Comparison of ENCODE assay signal across 9 cellular contexts in genomic region chr1:24362982-24363614, GRCh38. TPM values are rescaled to one million over a fixed set of nuclear protein-coding genes. Genes with fewer than 3 reads are reported as not detected.
DNase-seq lines count a peak whose midpoint lies in the region; ATAC-seq and TF ChIP-seq lines count a peak whose summit lies in the region.
"Had no signal": no experiment of that assay in that cellular context is flagged by ENCODE, and none has a peak within 500 bp of the region (broad histone marks: within the 10 kb centered on the region; RNA-seq: fewer than 3 reads in every experiment).

No MANE protein-coding gene starts in this region.

- no peak overlapping the region for H3K4me3 ChIP-seq in fibroblast of pulmonary artery (replicated peaks; ENCODE audit: low read depth, low read length)
- H3K4me3 ChIP-seq in psoas muscle, result no peak overlapping the region
- H3K4me3 ChIP-seq in esophagus muscularis mucosa, result no peak overlapping the region
- no peak overlapping the region for H3K4me3 ChIP-seq in upper lobe of right lung

- H3K9me3 ChIP-seq in psoas muscle, result no peaks in the 10 kb centered on the region
- no peaks in the 10 kb centered on the region for H3K9me3 ChIP-seq in esophagus muscularis mucosa
- no peaks in the 10 kb centered on the region for H3K9me3 ChIP-seq in upper lobe of right lung

- WGBS in psoas muscle, 3 donors, result 64 to 82% (median 71%) methylated on average over 4 of the region's 4 CpGs
- 69% methylated on average over 3 of the region's 4 CpGs for WGBS in esophagus muscularis mucosa

- TF ChIP-seq EP300 in esophagus muscularis mucosa (IDR thresholded peaks at IDR 0.05), result no peak

- in situ Hi-C loops in GM13976 (cut with MboI; ENCODE audit: low sequenced_read_pairs, unreplicated experiment), result no loop called here

- DNase-seq in GM13976 (ENCODE audit: low spot score) (peak; percentile 9), T1000 (lab: John Stamatoyannopoulos, UW) (peak; percentile 24), fibroblast of pulmonary artery (ENCODE audit: low read depth) (peak; percentile 88), psoas muscle (peak in 1 of 2 donors; percentile 20), esophagus muscularis mucosa (ENCODE audit: extremely low spot score) (no peak), cerebellar cortex (ENCODE audit: low spot score) (no peak), upper lobe of right lung (no peak), HEK293T (ENCODE audit: extremely low spot score) (no peak)
- DNase-seq: NCI-H446 treated with DMSO at 0.1 percent for 48 hours had no signal

- no peak for TF ChIP-seq CTCF in GM13976 (IDR thresholded peaks at IDR 0.05; ENCODE audit: borderline replicate concordance, control extremely low read depth, extremely low read depth, insufficient read depth, missing control alignments)
- no peak for TF ChIP-seq CTCF in fibroblast of pulmonary artery (IDR thresholded peaks at IDR 0.05; ENCODE audit: low read length, missing control alignments)
- no peak for TF ChIP-seq CTCF in psoas muscle (IDR thresholded peaks at IDR 0.05)
- no peak for TF ChIP-seq CTCF in esophagus muscularis mucosa (IDR thresholded peaks at IDR 0.05)
- TF ChIP-seq CTCF in upper lobe of right lung (IDR thresholded peaks at IDR 0.05), result no peak

- H3K27ac ChIP-seq in psoas muscle, result no peak overlapping the region
- peak overlapping the region in 1 of 4 donors; percentile 18 for H3K27ac ChIP-seq in esophagus muscularis mucosa (replicated peaks in 1 of 4)
- no peak overlapping the region for H3K27ac ChIP-seq in upper lobe of right lung

- no peak for TF ChIP-seq POLR2A in esophagus muscularis mucosa (IDR thresholded peaks at IDR 0.05; ENCODE audit: low read depth)

- POLR2A ChIA-PET in HEK293T (lab: Yijun Ruan, JAX), result no interaction called here

- H3K27me3 ChIP-seq in psoas muscle (ENCODE audit: insufficient read depth in 3 of 3, low read length in 2 of 3) (no peaks in the 10 kb centered on the region), esophagus muscularis mucosa (no peaks in the 10 kb centered on the region), upper lobe of right lung (no peaks in the 10 kb centered on the region)

- H3K36me3 ChIP-seq in psoas muscle (ENCODE audit: insufficient read depth in 1 of 2, low read depth in 1 of 2), result peaks cover 0 to 5% of the 10 kb centered on the region in 2 donors
- peaks cover 3 to 33% (median 10%) of the 10 kb centered on the region in 4 donors for H3K36me3 ChIP-seq in esophagus muscularis mucosa
- H3K36me3 ChIP-seq in upper lobe of right lung, result peaks cover 3% of the 10 kb centered on the region

- ATAC-seq in psoas muscle (peak; percentile 51 to 71 (median 62)), upper lobe of right lung (no peak)

- H3K4me1 ChIP-seq in psoas muscle (no peaks in the 10 kb centered on the region), esophagus muscularis mucosa (peaks cover 0 to 10% (median 6%) of the 10 kb centered on the region in 4 donors), upper lobe of right lung (no peaks in the 10 kb centered on the region)

- intact Hi-C loops in psoas muscle (cut with DNase I) (no loop called here), esophagus muscularis mucosa (cut with DNase I) (no loop called here), upper lobe of right lung (cut with DNase I) (no loop called here)

- CTCF ChIA-PET in HEK293T (lab: Yijun Ruan, JAX), result no interaction called here

TF ChIP-seq in HEK293T, 16 proteins besides CTCF, POLR2A, EP300 and RAD21:
- TF ChIP-seq ARNT (IDR thresholded peaks at IDR 0.05) (no peak), ELF4 (IDR thresholded peaks at IDR 0.05) (no peak), BHLHE40 (IDR thresholded peaks at IDR 0.05; ENCODE audit: borderline replicate concordance) (no peak), CTBP1 (IDR thresholded peaks at IDR 0.05; ENCODE audit: borderline replicate concordance) (no peak), SP1 (IDR thresholded peaks at IDR 0.05) (no peak), LEF1 (IDR thresholded peaks at IDR 0.05; ENCODE audit: borderline replicate concordance) (no peak), ZNF384 (IDR thresholded peaks at IDR 0.05) (no peak), PKNOX1 (IDR thresholded peaks at IDR 0.05) (no peak), HDGF (IDR thresholded peaks at IDR 0.05; ENCODE audit: borderline replicate concordance) (no peak), L3MBTL2 (conservative IDR thresholded peaks at IDR 0.05) (no peak), FOXM1 (IDR thresholded peaks at IDR 0.05; ENCODE audit: borderline replicate concordance) (no peak), FOXA1 (IDR thresholded peaks at IDR 0.05) (no peak), NFRKB (IDR thresholded peaks at IDR 0.05) (no peak), SUZ12 (IDR thresholded peaks at IDR 0.05) (no peak), FOXK2 (IDR thresholded peaks at IDR 0.05) (no peak)
TF ChIP-seq in HEK293T: peak in this region for 0.

RNA-seq across cellular contexts. Expression of gene GRHL3, which starts 43.9 kb away (rescaled TPM):
- total RNA-seq in psoas muscle (under 1 TPM in 1 of 4 donors, not detected in 3; 0.30 TPM), esophagus muscularis mucosa (not detected), upper lobe of right lung (0.55 TPM)
- under 1 TPM in 1 of 3 donors, not detected in 2; 0.08 TPM for polyA plus RNA-seq in psoas muscle

RNA-seq across cellular contexts. Expression of gene STPG1, which starts 50.5 kb away (rescaled TPM):
- total RNA-seq in psoas muscle (1 to 10 TPM in 3 of 4 donors, under 1 TPM in 1; 0.89 to 3.3 (median 1.9) TPM), esophagus muscularis mucosa (1 to 10 TPM; 2.2 to 5.6 (median 4.1) TPM), upper lobe of right lung (8.6 TPM)
- 1 to 10 TPM; 1.2 to 4.2 (median 1.4) TPM for polyA plus RNA-seq in psoas muscle

RNA-seq across cellular contexts. Expression of gene NIPAL3, which starts 52.5 kb away (rescaled TPM):
- 10 to 100 TPM in 1 of 4 donors, 1 to 10 TPM in 3; 3.5 to 10.9 (median 5.2) TPM for total RNA-seq in psoas muscle
- polyA plus RNA-seq in psoas muscle, result 1 to 10 TPM; 1.1 to 5.0 (median 1.8) TPM
- total RNA-seq in esophagus muscularis mucosa, result 10 to 100 TPM; 18.3 to 31.1 (median 26.6) TPM
- total RNA-seq in upper lobe of right lung, result 37.8 TPM

Comparison
In these comparisons a context has a peak if more than half of its experiments do, and no peak if none do; other contexts are left out.
1. DNase-seq: peak in GM13976 (single experiment), T1000 (single experiment) and fibroblast of pulmonary artery (single experiment); none in esophagus muscularis mucosa (single experiment), cerebellar cortex (single experiment), upper lobe of right lung (single experiment) and HEK293T (single experiment).